16 cellular contexts compared by ENCODE assay signal in genomic region chr17:14198013-14198412, GRCh38. TPM values are rescaled to one million over a fixed set of nuclear protein-coding genes. Genes with fewer than 3 reads are reported as not detected.
DNase-seq lines count a peak whose midpoint lies in the region; ATAC-seq, FAIRE-seq and TF ChIP-seq lines count a peak whose summit lies in the region.
"Had no signal": no experiment of that assay in that cellular context is flagged by ENCODE, and none has a peak within 500 bp of the region (broad histone marks: within the 10 kb centered on the region; RNA-seq: fewer than 3 reads in every experiment).

No MANE protein-coding gene starts in this region.

- POLR2A ChIA-PET in CD4-positive, alpha-beta T cell (lab: Charles Lee) = interaction anchor here (1.0 to 6.9 kb wide), 4 partner anchors 103 to 230 kb away, joined by 3 to 111 read pairs (median 6); partner anchors contain the start of gene HS3ST3B1

- BruUV-seq in mammary epithelial cell (replicated peaks; lab: Mats Ljungman, UMichigan) = no TSS peak

- H3K4me3 ChIP-seq in mesenchymal stem cell (ENCODE audit: insufficient read depth in 1 of 2, low read depth in 1 of 2, low read length in 2 of 2) (no peak overlapping the region), mammary epithelial cell (replicated peaks in 1 of 3; ENCODE audit: insufficient read depth in 1 of 3, low read depth in 2 of 3, low read length in 3 of 3) (no peak overlapping the region)

- H3K9ac ChIP-seq in mesenchymal stem cell (ENCODE audit: low read length) = no peak overlapping the region
- H3K9ac ChIP-seq in mammary epithelial cell (ENCODE audit: insufficient read depth, low read length) = no peak overlapping the region

- in situ Hi-C loops in mammary epithelial cell (cut with MboI; ENCODE audit: low sequenced_read_pairs in 2 of 2) = no loop called here

- no peaks in the 10 kb centered on the region for H3K9me3 ChIP-seq in CD4-positive, alpha-beta T cell (ENCODE audit: control insufficient read depth, low read length)
- H3K9me3 ChIP-seq in mesenchymal stem cell (ENCODE audit: control insufficient read depth, low read length) (no peaks in the 10 kb centered on the region), mammary epithelial cell (replicated peaks; ENCODE audit: insufficient read depth, low read length) (no peaks in the 10 kb centered on the region)

- H2BK15ac ChIP-seq in mesenchymal stem cell (ENCODE audit: low read depth, poor library complexity, severe bottlenecking) = no peak overlapping the region

- intact Hi-C loops in CD4-positive, alpha-beta T cell (cut with DNase I, micrococcal nuclease) = no loop called here
- intact Hi-C loops in mammary epithelial cell (cut with micrococcal nuclease) = no loop called here

- H2AFZ ChIP-seq in mesenchymal stem cell (ENCODE audit: low read depth, low read length) = no peak overlapping the region
- no peak overlapping the region for H2AFZ ChIP-seq in mammary epithelial cell (ENCODE audit: low read depth, low read length)

- H3K14ac ChIP-seq in mesenchymal stem cell (ENCODE audit: low read length in 2 of 2) = no peak overlapping the region

- H3K36me3 ChIP-seq in mesenchymal stem cell (ENCODE audit: control insufficient read depth in 1 of 2, insufficient read depth in 2 of 2, low read depth in 1 of 2, low read length in 2 of 2) (peaks cover 3 to 5% of the 10 kb centered on the region in 2 experiments), mammary epithelial cell (ENCODE audit: insufficient read depth, low read length) (no peaks in the 10 kb centered on the region)

- H3K36me3 Mint-ChIP-seq in CD4-positive, alpha-beta T cell (ENCODE audit: low read depth) = no peaks in the 10 kb centered on the region
- H3K36me3 Mint-ChIP-seq in activated T-helper 17 cell treated with anti-CD3 and anti-CD28 coated beads, Interleukin-2, amount 50 U/mL, for 72 hours (ENCODE audit: low read depth) = peaks cover 10% of the 10 kb centered on the region

- no peak for ATAC-seq in CD4-positive, alpha-beta T cell (ENCODE audit: poor library complexity)
- no peak for ATAC-seq in activated T-helper 17 cell treated with anti-CD3 and anti-CD28 coated beads, Interleukin-2, amount 50 U/mL, for 72 hours (replicated peaks)
- ATAC-seq: HepG2, PC-3 had no signal

- peaks cover 3% of the 10 kb centered on the region for H4K20me1 ChIP-seq in mammary epithelial cell (ENCODE audit: insufficient read depth, low read length)

- no peak overlapping the region for H2BK5ac ChIP-seq in mesenchymal stem cell (ENCODE audit: low read depth, low read length, poor library complexity, severe bottlenecking)

- H4K8ac ChIP-seq in mesenchymal stem cell (ENCODE audit: low read length) = no peak overlapping the region

- no peak overlapping the region for H3K18ac ChIP-seq in mesenchymal stem cell (ENCODE audit: low read depth in 1 of 2, low read length in 2 of 2)

- CTCF ChIA-PET in CD4-positive, alpha-beta T cell (lab: Charles Lee) = interaction anchor here (0.8 to 1.7 kb wide), 2 partner anchors 55 to 104 kb away, joined by 3 to 7 read pairs; partner anchors contain the start of gene HS3ST3B1
- CTCF ChIA-PET in mammary epithelial cell (lab: Charles Lee; ENCODE audit: low non-redundant PET) = no interaction called here

- no peak for DNase-seq in CD4-positive, alpha-beta T cell
- DNase-seq in GM20000 (ENCODE audit: low spot score) (peak; percentile 1), mesenchymal stem cell (peak; percentile 37), urothelium cell line (ENCODE audit: low spot score) (no peak), mammary epithelial cell (no peak), germinal center (ENCODE audit: low spot score) (no peak)
- DNase-seq: activated T-cell treated with anti-CD3 and anti-CD28 coated beads for 4 hours, caudate nucleus, naive B cell, NCI-H1930, PC-3, T1000 had no signal

- H3K79me2 ChIP-seq in mammary epithelial cell (ENCODE audit: insufficient read depth, low read length) = no peaks in the 10 kb centered on the region

- H3K4me2 ChIP-seq in mesenchymal stem cell (ENCODE audit: low read length, poor library complexity, severe bottlenecking) (no peak overlapping the region), mammary epithelial cell (ENCODE audit: insufficient read depth, low read depth, low read length) (no peak overlapping the region)

- H3K79me1 ChIP-seq in mesenchymal stem cell (replicated peaks; ENCODE audit: low read length, poor library complexity, severe bottlenecking) = peaks cover 5% of the 10 kb centered on the region

- no peak overlapping the region for H4K91ac ChIP-seq in mesenchymal stem cell (ENCODE audit: low read length)

- peak overlapping the region; percentile 94 for H3K27ac Mint-ChIP-seq in CD4-positive, alpha-beta T cell
- H3K27ac Mint-ChIP-seq in activated T-helper 17 cell treated with anti-CD3 and anti-CD28 coated beads, Interleukin-2, amount 50 U/mL, for 72 hours = peak overlapping the region; percentile 58
- H3K27ac Mint-ChIP-seq: naive B cell had no signal

- H3K4me1 Mint-ChIP-seq in CD4-positive, alpha-beta T cell (ENCODE audit: low read depth) = peaks cover 93% of the 10 kb centered on the region
- peaks cover 74% of the 10 kb centered on the region for H3K4me1 Mint-ChIP-seq in activated T-helper 17 cell treated with anti-CD3 and anti-CD28 coated beads, Interleukin-2, amount 50 U/mL, for 72 hours

- WGBS in mesenchymal stem cell = 22% methylated on average over 3 of the region's 6 CpGs
- WGBS in mammary epithelial cell (ENCODE audit: low coverage, missing lambda C conversion rate) = 93% methylated on average over 6 of the region's 6 CpGs

- no peaks in the 10 kb centered on the region for H3K9me3 Mint-ChIP-seq in CD4-positive, alpha-beta T cell
- H3K9me3 Mint-ChIP-seq in activated T-helper 17 cell treated with anti-CD3 and anti-CD28 coated beads, Interleukin-2, amount 50 U/mL, for 72 hours = no peaks in the 10 kb centered on the region
- H3K9me3 Mint-ChIP-seq: naive B cell had no signal

- no peaks in the 10 kb centered on the region for H3K27me3 ChIP-seq in CD4-positive, alpha-beta T cell (ENCODE audit: control insufficient read depth, insufficient read depth, low read length)
- H3K27me3 ChIP-seq in mesenchymal stem cell (ENCODE audit: control insufficient read depth in 1 of 2, insufficient read depth in 1 of 2, low read length in 2 of 2) (no peaks in the 10 kb centered on the region), mammary epithelial cell (ENCODE audit: insufficient read depth, low read length) (no peaks in the 10 kb centered on the region)

- H3K4ac ChIP-seq in mesenchymal stem cell (ENCODE audit: low read depth in 1 of 2, low read length in 2 of 2) = no peak overlapping the region

- H3K4me1 ChIP-seq in mesenchymal stem cell (ENCODE audit: control insufficient read depth, insufficient read depth, low read depth, low read length) (no peaks in the 10 kb centered on the region), mammary epithelial cell (ENCODE audit: insufficient read depth, low read length) (no peaks in the 10 kb centered on the region)

- no peak for FAIRE-seq in urothelium cell line (lab: Jason Lieb, UNC)
- FAIRE-seq: HepG2 had no signal

- H2BK120ac ChIP-seq in mesenchymal stem cell (ENCODE audit: low read depth, low read length) = no peak overlapping the region

- no peak for TF ChIP-seq CTCF in CD4-positive, alpha-beta T cell (IDR thresholded peaks at IDR 0.05)
- TF ChIP-seq CTCF in GM20000 (IDR thresholded peaks at IDR 0.05; ENCODE audit: extremely low read depth, missing control alignments) (no peak), mammary epithelial cell (conservative IDR thresholded peaks at IDR 0.05 in 1 of 2, IDR thresholded peaks at IDR 0.05 in 1 of 2; ENCODE audit: extremely low read depth in 1 of 2, insufficient read depth in 1 of 2, low read depth in 1 of 2, low read length in 2 of 2) (no peak)

- H3K4me3 Mint-ChIP-seq in CD4-positive, alpha-beta T cell = peak overlapping the region; percentile 82
- peak overlapping the region; percentile 62 for H3K4me3 Mint-ChIP-seq in activated T-helper 17 cell treated with anti-CD3 and anti-CD28 coated beads, Interleukin-2, amount 50 U/mL, for 72 hours
- H3K4me3 Mint-ChIP-seq: naive B cell had no signal

- no peak overlapping the region for H3K23ac ChIP-seq in mesenchymal stem cell (ENCODE audit: low read length in 2 of 2)

- no peak overlapping the region for H2AK5ac ChIP-seq in mesenchymal stem cell (ENCODE audit: low read length, severe bottlenecking)

- peak overlapping the region; percentile 48 for H3K27ac ChIP-seq in CD4-positive, alpha-beta T cell (ENCODE audit: low read depth, low read length)
- H3K27ac ChIP-seq in mesenchymal stem cell (ENCODE audit: low read length, poor library complexity, severe bottlenecking) (no peak overlapping the region), mammary epithelial cell (ENCODE audit: insufficient read depth, low read depth, low read length) (no peak overlapping the region)

- no peaks in the 10 kb centered on the region for H3K27me3 Mint-ChIP-seq in CD4-positive, alpha-beta T cell
- H3K27me3 Mint-ChIP-seq in activated T-helper 17 cell treated with anti-CD3 and anti-CD28 coated beads, Interleukin-2, amount 50 U/mL, for 72 hours = no peaks in the 10 kb centered on the region

- dilution Hi-C loops in mammary epithelial cell (cut with HindIII; ENCODE audit: low sequenced_read_pairs) = no loop called here

- H2BK12ac ChIP-seq in mesenchymal stem cell (ENCODE audit: low read length in 2 of 2) = no peak overlapping the region

RNA-seq across cellular contexts. Expression of gene CDRT15, which starts 38.6 kb away (rescaled TPM):
- not detected for total RNA-seq in CD4-positive, alpha-beta T cell
- not detected for total RNA-seq in activated T-helper 17 cell treated with anti-CD3 and anti-CD28 coated beads, Interleukin-2, amount 50 U/mL, for 72 hours
- polyA plus RNA-seq in mesenchymal stem cell (2013, experiment 1 of 2) = not detected
- not detected for polyA plus RNA-seq in mesenchymal stem cell (2013, experiment 2 of 2)
- total RNA-seq in mammary epithelial cell = not detected
- polyA plus RNA-seq in mammary epithelial cell = not detected
- polyA minus RNA-seq in mammary epithelial cell = not detected
- total RNA-seq: H4, HepG2, PC-3 had no signal
- polyA plus RNA-seq: esophagus, HepG2 had no signal

Comparison
In these comparisons a context has a peak if more than half of its experiments do, and no peak if none do; other contexts are left out.
1. DNase-seq: peak in GM20000 (single experiment) and mesenchymal stem cell (single experiment); none in CD4-positive, alpha-beta T cell (0 of 10), urothelium cell line (single experiment), mammary epithelial cell (single experiment) and germinal center (single experiment).